Comparison of ENCODE assay signal across 17 cellular contexts in genomic region chr17:52148288-52148968, GRCh38. TPM values are rescaled to one million over a fixed set of nuclear protein-coding genes. Genes with fewer than 3 reads are reported as not detected.
A peak's percentile ranks its signal among the peaks of the same experiment; 100 is the strongest.
DNase-seq lines count a peak whose midpoint lies in the region; ATAC-seq and TF ChIP-seq lines count a peak whose summit lies in the region.
"Had no signal": no experiment of that assay in that cellular context is flagged by ENCODE, and none has a peak within 500 bp of the region (broad histone marks: within the 10 kb centered on the region; RNA-seq: fewer than 3 reads in every experiment).

No MANE protein-coding gene starts in this region.

- H3K4me2 ChIP-seq in KMS-11: peak overlapping the region; percentile 94
- H3K4me2 ChIP-seq: PC-9 had no signal

- H3K4me3 ChIP-seq in KMS-11 (IDR thresholded peaks at IDR 0.05; ENCODE audit: insufficient read depth, low read depth, low read length): no peak overlapping the region
- H3K4me3 ChIP-seq in CD8-positive, alpha-beta memory T cell (ENCODE audit: low read length): no peak overlapping the region
- H3K4me3 ChIP-seq: left ventricle myocardium inferior, PC-9 had no signal

- 0 out of 2 replicates have a peak overlapping the region, but pooled peaks have one; percentile 33 for H3K9ac ChIP-seq in KMS-11

- H2AFZ ChIP-seq in KMS-11 (ENCODE audit: low read depth): 0 out of 2 replicates have a peak overlapping the region, but pooled peaks have one; percentile 49
- H2AFZ ChIP-seq: PC-9 had no signal

- H3K36me3 ChIP-seq in KMS-11 (ENCODE audit: insufficient read depth): no peaks in the 10 kb centered on the region
- no peaks in the 10 kb centered on the region for H3K36me3 ChIP-seq in CD8-positive, alpha-beta memory T cell (ENCODE audit: insufficient read depth, low read length)
- H3K36me3 ChIP-seq: left ventricle myocardium inferior, neutrophil had no signal

- POLR2A ChIA-PET in CD8-positive, alpha-beta memory T cell (lab: Charles Lee): no interaction called here

- no peak for TF ChIP-seq CTCF in KMS-11 (conservative IDR thresholded peaks at IDR 0.05; ENCODE audit: low read depth, low read length)

- DNase-seq in ELR (ENCODE audit: low read depth): peak; percentile 81
- DNase-seq in dermis microvascular lymphatic vessel endothelial cell (ENCODE audit: low read depth in 2 of 2): peak; percentile 13 to 80
- no peak for DNase-seq in CD8-positive, alpha-beta memory T cell
- DNase-seq in NCI-H2107 (lab: John Stamatoyannopoulos, UW): no peak
- no peak for DNase-seq in NCI-H748 (lab: John Stamatoyannopoulos, UW; ENCODE audit: unreplicated experiment)
- DNase-seq: activated CD4-positive, alpha-beta T cell treated with anti-CD3 and anti-CD28 coated beads for 1 hour; GDM1; left ventricle myocardium inferior; NCI-H2171 treated with DMSO at 0.1 percent for 48 hours; PC-9; T-helper 9 cell had no signal

- ATAC-seq in GM18907 (IDR thresholded peaks at IDR 0.05; ENCODE audit: unreplicated experiment): peak; percentile 21
- ATAC-seq: esophagus mucosa had no signal

- peaks cover 2 to 13% (median 5%) of the 10 kb centered on the region in 3 donors for H3K4me1 Mint-ChIP-seq in CD8-positive, alpha-beta memory T cell

- H3K27ac ChIP-seq in KMS-11: peak overlapping the region; percentile 78
- no peak overlapping the region for H3K27ac ChIP-seq in CD8-positive, alpha-beta memory T cell (ENCODE audit: low read depth, low read length)
- H3K27ac ChIP-seq: left ventricle myocardium inferior, neutrophil, PC-9 had no signal

- H3K4me3 Mint-ChIP-seq in CD8-positive, alpha-beta memory T cell: no peak overlapping the region
- H3K4me3 Mint-ChIP-seq: activated naive CD8-positive, alpha-beta T cell had no signal

- no peaks in the 10 kb centered on the region for H4K20me1 ChIP-seq in KMS-11 (ENCODE audit: insufficient read depth)

- no peaks in the 10 kb centered on the region for H3K9me3 ChIP-seq in CD8-positive, alpha-beta memory T cell (ENCODE audit: low read length)
- H3K9me3 ChIP-seq: left ventricle myocardium inferior, neutrophil had no signal

- no peaks in the 10 kb centered on the region for H3K27me3 ChIP-seq in KMS-11 (ENCODE audit: insufficient read depth, low read depth)
- no peaks in the 10 kb centered on the region for H3K27me3 ChIP-seq in CD8-positive, alpha-beta memory T cell (ENCODE audit: insufficient read depth, low read length, poor library complexity, severe bottlenecking)

- CTCF ChIA-PET in CD8-positive, alpha-beta memory T cell (lab: Charles Lee): no interaction called here

- peaks cover 70% of the 10 kb centered on the region for H3K4me1 ChIP-seq in KMS-11 (ENCODE audit: low read depth, poor library complexity, severe bottlenecking)
- H3K4me1 ChIP-seq in CD8-positive, alpha-beta memory T cell (ENCODE audit: insufficient read depth, low read length): no peaks in the 10 kb centered on the region
- H3K4me1 ChIP-seq: left ventricle myocardium inferior had no signal

- H3K9me3 Mint-ChIP-seq in CD8-positive, alpha-beta memory T cell: no peaks in the 10 kb centered on the region

- no peaks in the 10 kb centered on the region for H3K27me3 Mint-ChIP-seq in CD8-positive, alpha-beta memory T cell
- H3K27me3 Mint-ChIP-seq: activated naive CD8-positive, alpha-beta T cell had no signal

- no peaks in the 10 kb centered on the region for H3K79me2 ChIP-seq in KMS-11 (ENCODE audit: insufficient read depth, low read depth)

- no peak overlapping the region for H3K27ac Mint-ChIP-seq in CD8-positive, alpha-beta memory T cell

- H3K36me3 Mint-ChIP-seq in CD8-positive, alpha-beta memory T cell: no peaks in the 10 kb centered on the region
- H3K36me3 Mint-ChIP-seq: activated naive CD8-positive, alpha-beta T cell had no signal

RNA-seq across cellular contexts. Expression of gene CA10, which starts 10.1 kb away (rescaled TPM):
- not detected in 2 replicates for total RNA-seq in dermis microvascular lymphatic vessel endothelial cell
- total RNA-seq in CD8-positive, alpha-beta memory T cell: under 1 TPM in 1 of 2 experiments, not detected in 1; 0.18 TPM
- polyA plus RNA-seq in CD8-positive, alpha-beta memory T cell: not detected
- total RNA-seq: esophagus mucosa, H4, left ventricle myocardium inferior, PC-9 had no signal

Comparison
In these comparisons a context has a peak if more than half of its experiments do, and no peak if none do; other contexts are left out.
1. DNase-seq: peak in ELR (single experiment) and dermis microvascular lymphatic vessel endothelial cell (2 of 2); none in CD8-positive, alpha-beta memory T cell (0 of 5), NCI-H2107 (single experiment) and NCI-H748 (single experiment).